In the genomic region with DNA sequence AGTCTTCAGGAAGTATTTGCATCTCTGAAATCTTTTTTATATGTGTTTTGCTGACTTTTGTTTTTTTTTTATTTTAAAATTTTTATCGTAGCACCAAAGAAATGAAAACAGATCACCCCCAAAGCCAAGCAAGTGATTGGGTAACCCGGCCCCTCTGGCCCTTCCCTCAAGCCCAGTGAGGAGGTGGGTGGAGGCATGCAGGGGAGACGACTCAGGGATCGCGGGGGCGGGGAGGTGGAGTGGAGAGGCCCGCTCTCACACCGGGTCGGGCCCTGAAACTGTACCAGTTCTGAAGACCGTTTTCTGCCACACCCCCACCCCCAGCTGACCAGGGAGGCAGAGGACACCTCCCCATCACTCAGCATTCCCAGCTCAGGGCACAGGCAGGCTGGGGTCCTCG, we compare ENCODE assay signal across 5 cellular contexts. TPM values are rescaled to one million over a fixed set of nuclear protein-coding genes. Genes with fewer than 3 reads are reported as not detected.
A peak's percentile ranks its signal among the peaks of the same experiment; 100 is the strongest.
DNase-seq lines count a peak whose midpoint lies in the region; ATAC-seq and TF ChIP-seq lines count a peak whose summit lies in the region.
"Not testable (repeated sequence)": the region's sequence is repeated elsewhere in the genome, so short reads cannot be mapped to it uniquely, and the experiment has no call there.

No MANE protein-coding gene starts in this region.

- peaks cover 20% of the 10 kb centered on the region for H3K4me1 Mint-ChIP-seq in activated CD4-positive, alpha-beta memory T cell treated with anti-CD3 and anti-CD28 coated beads for 36 hours (ENCODE audit: low read depth)
- peaks cover 20% of the 10 kb centered on the region for H3K4me1 Mint-ChIP-seq in activated naive CD4-positive, alpha-beta T cell treated with anti-CD3 and anti-CD28 coated beads for 36 hours (ENCODE audit: low read depth)
- peaks cover 22% of the 10 kb centered on the region for H3K4me1 Mint-ChIP-seq in dendritic cell treated with granulocyte-macrophage colony-stimulating factor and Interleukin-4, amounts not matched to agents 40 ng/mL and 50 ng/mL, for 4 days (ENCODE audit: low read depth)

- H3K36me3 Mint-ChIP-seq in activated CD4-positive, alpha-beta memory T cell treated with anti-CD3 and anti-CD28 coated beads for 36 hours: peaks cover 16% of the 10 kb centered on the region
- H3K36me3 Mint-ChIP-seq in activated naive CD4-positive, alpha-beta T cell treated with anti-CD3 and anti-CD28 coated beads for 36 hours (ENCODE audit: low read depth): peaks cover 11% of the 10 kb centered on the region
- H3K36me3 Mint-ChIP-seq in dendritic cell treated with granulocyte-macrophage colony-stimulating factor and Interleukin-4, amounts not matched to agents 40 ng/mL and 50 ng/mL, for 4 days (ENCODE audit: low read depth): peaks cover 72% of the 10 kb centered on the region

- peak; percentile 44 for ATAC-seq in omental fat pad (ENCODE audit: low FRiP score)

- not testable (repeated sequence) for TF ChIP-seq CTCF in omental fat pad (IDR thresholded peaks at IDR 0.05)

- H3K4me3 Mint-ChIP-seq in activated CD4-positive, alpha-beta memory T cell treated with anti-CD3 and anti-CD28 coated beads for 36 hours; activated naive CD4-positive, alpha-beta T cell treated with anti-CD3 and anti-CD28 coated beads for 36 hours; dendritic cell treated with granulocyte-macrophage colony-stimulating factor and Interleukin-4, amounts not matched to agents 40 ng/mL and 50 ng/mL, for 4 days: not testable (repeated sequence)

- peaks cover 28% of the 10 kb centered on the region for H3K36me3 ChIP-seq in H7 (replicated peaks; ENCODE audit: control insufficient read depth, insufficient read depth, low read length)

- POLR2A ChIA-PET in activated CD4-positive, alpha-beta memory T cell treated with anti-CD3 and anti-CD28 coated beads for 36 hours (lab: Charles Lee): not testable (repeated sequence)

- not testable (repeated sequence) for H3K27me3 ChIP-seq in H7 (ENCODE audit: control insufficient read depth, insufficient read depth, low read length)

- H3K27ac Mint-ChIP-seq in activated CD4-positive, alpha-beta memory T cell treated with anti-CD3 and anti-CD28 coated beads for 36 hours: peak overlapping the region; percentile 33
- peak overlapping the region; percentile 0 for H3K27ac Mint-ChIP-seq in activated naive CD4-positive, alpha-beta T cell treated with anti-CD3 and anti-CD28 coated beads for 36 hours
- H3K27ac Mint-ChIP-seq in dendritic cell treated with granulocyte-macrophage colony-stimulating factor and Interleukin-4, amounts not matched to agents 40 ng/mL and 50 ng/mL, for 4 days: peak overlapping the region; percentile 37

- H3K27me3 Mint-ChIP-seq in activated CD4-positive, alpha-beta memory T cell treated with anti-CD3 and anti-CD28 coated beads for 36 hours; activated naive CD4-positive, alpha-beta T cell treated with anti-CD3 and anti-CD28 coated beads for 36 hours (ENCODE audit: low read depth); dendritic cell treated with granulocyte-macrophage colony-stimulating factor and Interleukin-4, amounts not matched to agents 40 ng/mL and 50 ng/mL, for 4 days: not testable (repeated sequence)

- intact Hi-C loops in activated CD4-positive, alpha-beta memory T cell treated with anti-CD3 and anti-CD28 coated beads for 36 hours (cut with micrococcal nuclease); activated naive CD4-positive, alpha-beta T cell treated with anti-CD3 and anti-CD28 coated beads for 36 hours (cut with micrococcal nuclease): not testable (repeated sequence)
- intact Hi-C loops in dendritic cell treated with granulocyte-macrophage colony-stimulating factor and Interleukin-4, amounts not matched to agents 40 ng/mL and 50 ng/mL, for 4 days (cut with micrococcal nuclease): loop anchor here (5.0 kb wide), 1 partner anchor 134 kb away; the partner anchor contains the start of gene UBL7

- not testable (repeated sequence) for H3K4me3 ChIP-seq in H7 (ENCODE audit: insufficient read depth, low read depth, low read length)

- H3K9me3 Mint-ChIP-seq in activated CD4-positive, alpha-beta memory T cell treated with anti-CD3 and anti-CD28 coated beads for 36 hours; activated naive CD4-positive, alpha-beta T cell treated with anti-CD3 and anti-CD28 coated beads for 36 hours; dendritic cell treated with granulocyte-macrophage colony-stimulating factor and Interleukin-4, amounts not matched to agents 40 ng/mL and 50 ng/mL, for 4 days: not testable (repeated sequence)

- DNase-seq in H7: peak; percentile 24
- not testable (repeated sequence) for DNase-seq in activated CD4-positive, alpha-beta memory T cell treated with anti-CD3 and anti-CD28 coated beads for 36 hours; activated naive CD4-positive, alpha-beta T cell treated with anti-CD3 and anti-CD28 coated beads for 36 hours; omental fat pad (ENCODE audit: low spot score)

- CTCF ChIA-PET in activated CD4-positive, alpha-beta memory T cell treated with anti-CD3 and anti-CD28 coated beads for 36 hours (lab: Charles Lee): not testable (repeated sequence)
- CTCF ChIA-PET in activated naive CD4-positive, alpha-beta T cell treated with anti-CD3 and anti-CD28 coated beads for 36 hours (lab: Charles Lee): interaction anchor here (0.7 kb wide), 1 partner anchor 173 kb away, joined by 3 read pairs; no protein-coding TSS in a partner anchor

RNA-seq across cellular contexts. Expression of gene CLK3, which starts 18.9 kb away (rescaled TPM):
- total RNA-seq in H7 (2014; rRNA removed; shearing (Covaris generic)): 50.6 and 66.3 TPM in 2 replicates
- total RNA-seq in activated CD4-positive, alpha-beta memory T cell treated with anti-CD3 and anti-CD28 coated beads for 36 hours: 100 to 1,000 TPM; 118 to 124 TPM
- 100 to 1,000 TPM; 124 TPM for total RNA-seq in activated naive CD4-positive, alpha-beta T cell treated with anti-CD3 and anti-CD28 coated beads for 36 hours
- 100 to 1,000 TPM in 2 of 4 donors, 10 to 100 TPM in 2; 83.8 to 153 (median 103) TPM for total RNA-seq in omental fat pad

RNA-seq across cellular contexts. Expression of gene ARID3B, which starts 55.7 kb away (rescaled TPM):
- total RNA-seq in H7 (2014; rRNA removed; shearing (Covaris generic)): 65.9 and 68.0 TPM in 2 replicates
- 10 to 100 TPM; 27.3 to 28.6 TPM for total RNA-seq in activated CD4-positive, alpha-beta memory T cell treated with anti-CD3 and anti-CD28 coated beads for 36 hours
- total RNA-seq in activated naive CD4-positive, alpha-beta T cell treated with anti-CD3 and anti-CD28 coated beads for 36 hours: 10 to 100 TPM; 14.2 to 15.9 TPM
- 10 to 100 TPM in 1 of 4 donors, 1 to 10 TPM in 3; 2.2 to 16.9 (median 4.3) TPM for total RNA-seq in omental fat pad
